ENCODE assay signal across 9 cellular contexts in genomic region chr1:180178511-180179161, GRCh38. TPM values are rescaled to one million over a fixed set of nuclear protein-coding genes. Genes with fewer than 3 reads are reported as not detected.
DNase-seq lines count a peak whose midpoint lies in the region; ATAC-seq, FAIRE-seq and TF ChIP-seq lines count a peak whose summit lies in the region.
"Had no signal": no experiment of that assay in that cellular context is flagged by ENCODE, and none has a peak within 500 bp of the region (broad histone marks: within the 10 kb centered on the region; RNA-seq: fewer than 3 reads in every experiment).

No MANE protein-coding gene starts in this region.

- peak; percentile 77 for ATAC-seq in DND-41 (ENCODE audit: insufficient read depth, low read depth)
- ATAC-seq in HG02852 (IDR thresholded peaks at IDR 0.05; ENCODE audit: unreplicated experiment), result peak; percentile 47
- no peak for ATAC-seq in stimulated activated memory B cell treated with anti-CD40 and anti-IgM and Interleukin-4, amounts not matched to agents 10 μg/mL and 1 μg/mL and 100 μg/mL, for 72 hours

- TF ChIP-seq CTCF in DND-41 (IDR thresholded peaks at IDR 0.05; ENCODE audit: borderline replicate concordance, extremely low read depth, low read length, poor library complexity, severe bottlenecking), result peak; percentile 99

- H2AFZ ChIP-seq in DND-41 (ENCODE audit: low read depth, low read length), result no peak overlapping the region

- H3K4me3 ChIP-seq in DND-41 (ENCODE audit: low read depth in 1 of 2, low read length in 2 of 2), result no peak overlapping the region

- H3K4me1 ChIP-seq in DND-41 (ENCODE audit: insufficient read depth, low read length), result no peaks in the 10 kb centered on the region

- no peak overlapping the region for H3K27ac Mint-ChIP-seq in stimulated activated memory B cell treated with anti-CD40 and anti-IgM and Interleukin-4, amounts not matched to agents 10 μg/mL and 1 μg/mL and 100 μg/mL, for 72 hours

- peaks cover 3% of the 10 kb centered on the region; the same call in 1 of the 2 replicates for H4K20me1 ChIP-seq in DND-41 (ENCODE audit: insufficient read depth, low read length)

- intact Hi-C loops in posterior cingulate gyrus (cut with DNase I), result loop anchor here (2.0 kb wide), 1 partner anchor 312 kb away; no protein-coding TSS in a partner anchor

- no peaks in the 10 kb centered on the region for H3K9me3 ChIP-seq in DND-41 (ENCODE audit: insufficient read depth, low read length, severe bottlenecking)

- H3K27ac ChIP-seq in DND-41 (ENCODE audit: low read length), result no peak overlapping the region

- FAIRE-seq in RCC 7860 (lab: Jason Lieb, UNC), result no peak
- no peak for FAIRE-seq in frontal cortex (lab: Jason Lieb, UNC)
- FAIRE-seq: colon had no signal

- H3K27me3 ChIP-seq in DND-41 (ENCODE audit: insufficient read depth, low read length, poor library complexity), result no peaks in the 10 kb centered on the region

- H3K9ac ChIP-seq in DND-41 (ENCODE audit: low read depth, low read length), result no peak overlapping the region

- no peaks in the 10 kb centered on the region for H3K9me3 Mint-ChIP-seq in stimulated activated memory B cell treated with anti-CD40 and anti-IgM and Interleukin-4, amounts not matched to agents 10 μg/mL and 1 μg/mL and 100 μg/mL, for 72 hours

- H3K4me3 Mint-ChIP-seq in stimulated activated memory B cell treated with anti-CD40 and anti-IgM and Interleukin-4, amounts not matched to agents 10 μg/mL and 1 μg/mL and 100 μg/mL, for 72 hours, result no peak overlapping the region

- no peaks in the 10 kb centered on the region for H3K79me2 ChIP-seq in DND-41 (ENCODE audit: insufficient read depth, low read length)

- no peaks in the 10 kb centered on the region for H3K27me3 Mint-ChIP-seq in stimulated activated memory B cell treated with anti-CD40 and anti-IgM and Interleukin-4, amounts not matched to agents 10 μg/mL and 1 μg/mL and 100 μg/mL, for 72 hours

- peaks cover 8% of the 10 kb centered on the region for H3K4me1 Mint-ChIP-seq in stimulated activated memory B cell treated with anti-CD40 and anti-IgM and Interleukin-4, amounts not matched to agents 10 μg/mL and 1 μg/mL and 100 μg/mL, for 72 hours

- H3K36me3 ChIP-seq in DND-41 (ENCODE audit: insufficient read depth, low read length), result no peaks in the 10 kb centered on the region

- H3K36me3 Mint-ChIP-seq in stimulated activated memory B cell treated with anti-CD40 and anti-IgM and Interleukin-4, amounts not matched to agents 10 μg/mL and 1 μg/mL and 100 μg/mL, for 72 hours, result peaks cover 54% of the 10 kb centered on the region

- DNase-seq in DND-41, result peak; percentile 71
- DNase-seq in RCC 7860 (ENCODE audit: low spot score), result peak; percentile 24
- DNase-seq in activated effector memory CD4-positive, alpha-beta T cell treated with Interleukin-2 at 50 U/mL for 16 hours, result peak; percentile 45
- DNase-seq in frontal cortex (ENCODE audit: low spot score in 2 of 2), result peak; percentile 61 to 82
- peak in 9 of 10 donors; percentile 46 to 95 (median 73) for DNase-seq in posterior cingulate gyrus
- DNase-seq in NCI-H2029 (lab: John Stamatoyannopoulos, UW), result no peak

- no peak overlapping the region for H3K4me2 ChIP-seq in DND-41 (ENCODE audit: insufficient read depth, low read length)

RNA-seq across cellular contexts. Expression of gene QSOX1, which starts 24.0 kb away (rescaled TPM):
- total RNA-seq in frontal cortex, result 14.3 TPM

RNA-seq across cellular contexts. Expression of gene LHX4, which starts 51.4 kb away (rescaled TPM):
- not detected for total RNA-seq in frontal cortex
